21 cellular contexts compared by ENCODE assay signal in genomic region chr13:26855071-26855470, GRCh38.
"Had no signal": no experiment of that assay in that cellular context is flagged by ENCODE, and none has a peak within 500 bp of the region (broad histone marks: within the 10 kb centered on the region; RNA-seq: fewer than 3 reads in every experiment).

No MANE protein-coding gene starts in this region.

- H3K27ac Mint-ChIP-seq: activated CD8-positive, alpha-beta T cell treated with anti-CD3 and anti-CD28 coated beads, Interleukin-2, amount 10 ng/mL, durations not matched to agents 7 days and 5 days; activated naive CD4-positive, alpha-beta T cell treated with anti-CD3 and anti-CD28 coated beads, Interleukin-2, amount 50 U/mL, for 72 hours; activated T-cell treated with anti-CD3 and anti-CD28 coated beads, Interleukin-2, amount 50 U/mL, for 72 hours; endodermal cell; natural killer cell treated with Interleukin-12 subunit alpha and Interleukin-12 subunit beta and Interleukin-15 and Interleukin-18, amount 100 ng/mL, for 72 hours; T-helper 17 cell; WTC11 had no signal

- H3K4me1 ChIP-seq: gastrocnemius medialis, psoas muscle, right lobe of liver, testis had no signal

- H3K9me3 ChIP-seq: gastrocnemius medialis, psoas muscle, right lobe of liver, testis had no signal

- DNase-seq: activated CD4-positive, alpha-beta T cell treated with anti-CD3 and anti-CD28 coated beads for 48 hours; activated CD8-positive, alpha-beta memory T cell treated with anti-CD3 and anti-CD28 coated beads, Interleukin-2, amount 50 U/mL, for 4 hours; activated CD8-positive, alpha-beta T cell treated with anti-CD3 and anti-CD28 coated beads, Interleukin-2, amount 10 ng/mL, durations not matched to agents 7 days and 5 days; activated gamma-delta T cell; activated T-cell treated with anti-CD3 and anti-CD28 coated beads, Interleukin-2, amount 50 U/mL, for 72 hours; brain microvascular endothelial cell; endodermal cell; gastrocnemius medialis; left ventricle myocardium superior; mesenchymal stem cell; psoas muscle; right lobe of liver; stimulated activated CD4-positive, alpha-beta T cell treated with anti-CD3 and anti-CD28 coated beads, Interleukin-4, amount 100 ng/mL, for 4 hours; stimulated activated CD8-positive, alpha-beta memory T cell treated with anti-CD3 and anti-CD28 coated beads, Interleukin-4, amount 100 ng/mL, for 48 hours; stimulated activated naive CD4-positive, alpha-beta T cell treated with Interleukin-2 at 50 U/mL for 16 hours; T-helper 17 cell; testis had no signal

- H3K4me3 ChIP-seq: gastrocnemius medialis, psoas muscle, right lobe of liver, smooth muscle cell, testis had no signal

- H3K9me3 Mint-ChIP-seq: endodermal cell; natural killer cell treated with Interleukin-12 subunit alpha and Interleukin-12 subunit beta and Interleukin-15 and Interleukin-18, amount 100 ng/mL, for 72 hours had no signal

- H3K4me1 Mint-ChIP-seq: T-helper 17 cell had no signal

- H3K27me3 ChIP-seq: brain microvascular endothelial cell, gastrocnemius medialis, right lobe of liver, testis had no signal

- H3K4me3 Mint-ChIP-seq: activated CD8-positive, alpha-beta T cell treated with anti-CD3 and anti-CD28 coated beads, Interleukin-2, amount 10 ng/mL, durations not matched to agents 7 days and 5 days; activated T-cell treated with anti-CD3 and anti-CD28 coated beads, Interleukin-2, amount 50 U/mL, for 72 hours; endodermal cell; natural killer cell treated with Interleukin-12 subunit alpha and Interleukin-12 subunit beta and Interleukin-15 and Interleukin-18, amount 100 ng/mL, for 72 hours; T-helper 17 cell; WTC11 had no signal

- H3K36me3 Mint-ChIP-seq: activated naive CD4-positive, alpha-beta T cell treated with anti-CD3 and anti-CD28 coated beads, Interleukin-2, amount 50 U/mL, for 72 hours; natural killer cell treated with Interleukin-12 subunit alpha and Interleukin-12 subunit beta and Interleukin-15 and Interleukin-18, amount 100 ng/mL, for 72 hours; WTC11 had no signal

- H3K36me3 ChIP-seq: brain microvascular endothelial cell, gastrocnemius medialis, right lobe of liver had no signal

- H3K27ac ChIP-seq: brain microvascular endothelial cell, gastrocnemius medialis, psoas muscle, right lobe of liver, testis had no signal
